Comparison of ENCODE assay signal across 17 cellular contexts in genomic region chr6:148952147-148953041, GRCh38.
A peak's percentile ranks its signal among the peaks of the same experiment; 100 is the strongest.
DNase-seq lines count a peak whose midpoint lies in the region; ATAC-seq and TF ChIP-seq lines count a peak whose summit lies in the region.
"Had no signal": no experiment of that assay in that cellular context is flagged by ENCODE, and none has a peak within 500 bp of the region (broad histone marks: within the 10 kb centered on the region; RNA-seq: fewer than 3 reads in every experiment).

No MANE protein-coding gene starts in this region.

- H3K27me3 Mint-ChIP-seq in chondrocyte (ENCODE audit: low read depth), result no peaks in the 10 kb centered on the region
- peaks cover 2 to 8% of the 10 kb centered on the region in 2 donors for H3K27me3 Mint-ChIP-seq in natural killer cell treated with Interleukin-12 subunit alpha and Interleukin-12 subunit beta and Interleukin-15 and Interleukin-18, amount 100 ng/mL, for 72 hours

- H3K4me1 Mint-ChIP-seq in chondrocyte (ENCODE audit: low read depth), result peaks cover 25% of the 10 kb centered on the region
- H3K4me1 Mint-ChIP-seq in natural killer cell treated with Interleukin-12 subunit alpha and Interleukin-12 subunit beta and Interleukin-15 and Interleukin-18, amount 100 ng/mL, for 72 hours (ENCODE audit: low read depth in 2 of 2), result peaks cover 4 to 6% of the 10 kb centered on the region in 2 donors

- DNase-seq in DMS53 (lab: John Stamatoyannopoulos, UW), result peak; percentile 65
- peak; percentile 28 for DNase-seq in HT1080 (ENCODE audit: low read depth)
- DNase-seq in chondrocyte (ENCODE audit: low spot score), result no peak
- peak; percentile 62 for DNase-seq in left kidney (ENCODE audit: low read depth, low spot score)
- no peak for DNase-seq in head of caudate nucleus
- no peak for DNase-seq in occipital lobe (lab: John Stamatoyannopoulos, UW)
- no peak for DNase-seq in natural killer cell treated with Interleukin-12 subunit alpha and Interleukin-12 subunit beta and Interleukin-15 and Interleukin-18, amount 100 ng/mL, for 72 hours (ENCODE audit: low spot score)
- DNase-seq: AML-193; brain microvascular endothelial cell; Calu3; gastrocnemius medialis; naive thymus-derived CD8-positive, alpha-beta T cell; NCI-H1694 treated with DMSO at 0.1 percent for 48 hours; NCI-H774; psoas muscle; stimulated activated CD4-positive, alpha-beta T cell treated with anti-CD3 and anti-CD28 coated beads, Interleukin-15, amount 100 ng/mL, for 24 hours had no signal

- ATAC-seq in GM21619 (IDR thresholded peaks at IDR 0.05; ENCODE audit: unreplicated experiment), result no peak
- no peak for ATAC-seq in natural killer cell treated with Interleukin-12 subunit alpha and Interleukin-12 subunit beta and Interleukin-15 and Interleukin-18, amount 100 ng/mL, for 72 hours
- ATAC-seq: gastrocnemius medialis; naive thymus-derived CD8-positive, alpha-beta T cell; psoas muscle had no signal

- peak overlapping the region; percentile 77 for H3K27ac Mint-ChIP-seq in chondrocyte (ENCODE audit: unreplicated experiment)
- H3K27ac Mint-ChIP-seq in natural killer cell treated with Interleukin-12 subunit alpha and Interleukin-12 subunit beta and Interleukin-15 and Interleukin-18, amount 100 ng/mL, for 72 hours, result no peak overlapping the region
- H3K27ac Mint-ChIP-seq: naive thymus-derived CD8-positive, alpha-beta T cell had no signal

- TF ChIP-seq CTCF in chondrocyte (IDR thresholded peaks at IDR 0.05), result no peak

- peaks cover 2% of the 10 kb centered on the region for H3K9me3 Mint-ChIP-seq in chondrocyte (ENCODE audit: low read depth)
- H3K9me3 Mint-ChIP-seq in natural killer cell treated with Interleukin-12 subunit alpha and Interleukin-12 subunit beta and Interleukin-15 and Interleukin-18, amount 100 ng/mL, for 72 hours, result no peaks in the 10 kb centered on the region
- H3K9me3 Mint-ChIP-seq: naive thymus-derived CD8-positive, alpha-beta T cell had no signal

- H3K4me3 Mint-ChIP-seq in chondrocyte (ENCODE audit: unreplicated experiment), result no peak overlapping the region
- H3K4me3 Mint-ChIP-seq in natural killer cell treated with Interleukin-12 subunit alpha and Interleukin-12 subunit beta and Interleukin-15 and Interleukin-18, amount 100 ng/mL, for 72 hours, result no peak overlapping the region
- H3K4me3 Mint-ChIP-seq: naive thymus-derived CD8-positive, alpha-beta T cell had no signal

- intact Hi-C loops in head of caudate nucleus (cut with DNase I), result no loop called here

- peaks cover 5% of the 10 kb centered on the region for H3K36me3 Mint-ChIP-seq in chondrocyte (ENCODE audit: low read depth)
- H3K36me3 Mint-ChIP-seq in natural killer cell treated with Interleukin-12 subunit alpha and Interleukin-12 subunit beta and Interleukin-15 and Interleukin-18, amount 100 ng/mL, for 72 hours, result no peaks in the 10 kb centered on the region
- H3K36me3 Mint-ChIP-seq: naive thymus-derived CD8-positive, alpha-beta T cell had no signal

Comparison
In these comparisons a context has a peak if more than half of its experiments do, and no peak if none do; other contexts are left out.
1. DNase-seq: peak in DMS53 (single experiment), HT1080 (single experiment) and left kidney (single experiment); none in chondrocyte (single experiment), head of caudate nucleus (0 of 42), occipital lobe (single experiment) and natural killer cell treated with Interleukin-12 subunit alpha and Interleukin-12 subunit beta and Interleukin-15 and Interleukin-18, amount 100 ng/mL, for 72 hours (single experiment).